In the genomic region with DNA sequence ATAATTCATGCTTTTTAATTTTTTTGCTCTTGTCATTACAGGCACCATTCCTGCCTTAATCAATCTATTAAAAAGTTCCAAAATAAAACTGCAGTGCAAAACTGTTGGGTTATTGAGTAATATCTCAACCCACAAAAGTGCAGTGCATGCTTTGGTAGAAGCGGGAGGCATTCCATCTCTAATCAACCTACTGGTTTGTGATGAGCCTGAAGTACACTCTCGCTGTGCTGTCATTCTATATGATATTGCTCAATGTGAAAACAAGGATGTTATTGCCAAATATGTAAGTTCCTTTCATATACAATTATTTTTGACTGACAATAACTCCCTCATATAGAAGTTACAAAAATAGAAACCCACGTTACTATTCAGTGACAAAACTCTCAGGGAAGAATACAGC, we compare ENCODE assay signal across 19 cellular contexts.
"Had no signal": no experiment of that assay in that cellular context is flagged by ENCODE, and none has a peak within 500 bp of the region (broad histone marks: within the 10 kb centered on the region; RNA-seq: fewer than 3 reads in every experiment).

No MANE protein-coding gene starts in this region.

- H3K27me3 ChIP-seq: heart left ventricle, pancreas, tibial artery had no signal

- H3K27ac ChIP-seq: heart left ventricle, pancreas, psoas muscle, skin epidermis, tibial artery, VCaP had no signal

- DNase-seq: activated CD4-positive, alpha-beta T cell treated with anti-CD3 and anti-CD28 coated beads, Interleukin-2, amount 10 ng/mL, durations not matched to agents 24 days and 14 days; activated CD8-positive, alpha-beta memory T cell treated with anti-CD3 and anti-CD28 coated beads, Interleukin-2, amount 10 ng/mL, durations not matched to agents 7 days and 5 days; activated CD8-positive, alpha-beta T cell treated with anti-CD3 and anti-CD28 coated beads for 36 hours; activated gamma-delta T cell; activated T-cell treated with anti-CD3 and anti-CD28 coated beads for 4 hours; central memory CD4-positive, alpha-beta T cell; effector memory CD4-positive, alpha-beta T cell; heart left ventricle; left colon; nephron progenitor cell; pancreas; psoas muscle; right cardiac atrium; stimulated activated CD4-positive, alpha-beta T cell treated with anti-CD3 and anti-CD28 coated beads, Interleukin-1b, Interleukin-23, amount 100 ng/mL, for 48 hours; substantia nigra; tibial artery had no signal

- ATAC-seq: activated CD4-positive, CD25-positive, alpha-beta regulatory T cell treated with anti-CD3 and anti-CD28 coated beads, Interleukin-2, amount 50 U/mL, for 24 hours; activated CD8-positive, alpha-beta memory T cell treated with anti-CD3 and anti-CD28 coated beads, Interleukin-2, amount 10 ng/mL, durations not matched to agents 7 days and 5 days; activated CD8-positive, alpha-beta T cell treated with anti-CD3 and anti-CD28 coated beads for 36 hours; heart left ventricle; left colon; pancreas; psoas muscle; right cardiac atrium had no signal

- H3K4me1 ChIP-seq: heart left ventricle, pancreas, psoas muscle, tibial artery had no signal

- H3K36me3 ChIP-seq: pancreas had no signal

- H3K4me3 ChIP-seq: heart left ventricle, pancreas, psoas muscle, skin epidermis, tibial artery had no signal

- H3K9me3 ChIP-seq: pancreas, psoas muscle, tibial artery had no signal
